Comparison of ENCODE assay signal across 8 cellular contexts in the genomic region with DNA sequence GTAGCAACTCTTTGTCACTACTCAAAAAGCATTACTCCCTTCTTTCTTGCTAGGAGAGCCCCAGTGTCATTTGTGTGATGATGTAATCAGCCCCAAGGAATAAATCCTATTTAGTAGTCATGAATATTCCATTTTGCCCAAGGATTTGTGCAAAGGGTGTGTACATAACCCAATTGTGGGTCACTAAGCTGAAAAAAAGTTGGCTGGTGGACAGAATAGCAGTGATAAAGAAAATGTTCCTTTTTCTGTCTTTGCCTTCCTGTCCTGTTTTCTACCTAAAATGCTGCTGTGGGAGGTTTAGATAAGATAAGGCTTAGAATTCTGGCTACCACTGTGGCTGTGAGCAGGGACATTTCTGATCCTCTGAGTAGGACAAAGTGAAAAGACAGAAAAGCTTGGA.
"Had no signal": no experiment of that assay in that cellular context is flagged by ENCODE, and none has a peak within 500 bp of the region (broad histone marks: within the 10 kb centered on the region; RNA-seq: fewer than 3 reads in every experiment).

No MANE protein-coding gene starts in this region.

- DNase-seq: GM23248, GOT3, H7, HFFc6 had no signal

- H3K9me3 ChIP-seq: HAP-1 had no signal

- ATAC-seq: HCT116, HepG2 had no signal

- H3K4me1 ChIP-seq: HAP-1 had no signal

- H3K9ac ChIP-seq: GM23248 had no signal

- H3K27ac ChIP-seq: GM23248, HL-60 had no signal

- H3K4me3 ChIP-seq: GM23248, HAP-1 had no signal

- H3K36me3 ChIP-seq: HAP-1 had no signal

- H2AFZ ChIP-seq: GM23248 had no signal
